33 cellular contexts compared by ENCODE assay signal in genomic region chr11:93796424-93796823, GRCh38. TPM values are rescaled to one million over a fixed set of nuclear protein-coding genes. Genes with fewer than 3 reads are reported as not detected.
"Had no signal": no experiment of that assay in that cellular context is flagged by ENCODE, and none has a peak within 500 bp of the region (broad histone marks: within the 10 kb centered on the region; RNA-seq: fewer than 3 reads in every experiment).

No MANE protein-coding gene starts in this region.

- H3K9me3 ChIP-seq: ascending aorta, MG63, Peyer's patch, SJSA1, SK-N-SH had no signal

- H3K4me1 ChIP-seq: ascending aorta, Peyer's patch, SJSA1 had no signal

- FAIRE-seq: TTC549 had no signal

- ATAC-seq: activated CD4-positive, CD25-positive, alpha-beta regulatory T cell treated with anti-CD3 and anti-CD28 coated beads, Interleukin-2, amount 50 U/mL, for 24 hours; activated CD8-positive, alpha-beta memory T cell treated with anti-CD3 and anti-CD28 coated beads, Interleukin-2, amount 10 ng/mL, durations not matched to agents 7 days and 5 days had no signal

- DNase-seq: activated CD4-positive, alpha-beta T cell treated with anti-CD3 and anti-CD28 coated beads for 4 hours; activated CD8-positive, alpha-beta memory T cell treated with anti-CD3 and anti-CD28 coated beads for 24 hours; activated CD8-positive, alpha-beta memory T cell treated with anti-CD3 and anti-CD28 coated beads, Interleukin-2, amount 10 ng/mL, durations not matched to agents 7 days and 5 days; activated effector memory CD4-positive, alpha-beta T cell treated with Interleukin-2 at 50 U/mL for 16 hours; activated naive CD4-positive, alpha-beta T cell treated with anti-CD3 and anti-CD28 coated beads, Interleukin-2, amount 10 ng/mL, durations not matched to agents 7 days and 5 days; activated T-cell treated with anti-CD3 and anti-CD28 coated beads, Interleukin-2, amount 50 U/mL, for 1 hour; amygdala; Kasumi-1; KG1; MG63; NCI-H1048; NCI-H1105 treated with DMSO at 0.1 percent for 48 hours; NCI-H1436; NCI-H1694; NCI-H2029; NCI-H345; NCI-H524 treated with DMSO at 0.1 percent for 48 hours; Peyer's patch; RPMI8226; SHP77 treated with DMSO at 0.1 percent for 48 hours; SK-N-SH had no signal

- H3K9ac ChIP-seq: SK-N-SH had no signal

- H3K27me3 Mint-ChIP-seq: activated CD8-positive, alpha-beta memory T cell treated with anti-CD3 and anti-CD28 coated beads, Interleukin-2, amount 10 ng/mL, durations not matched to agents 7 days and 5 days; activated naive CD4-positive, alpha-beta T cell treated with anti-CD3 and anti-CD28 coated beads, Interleukin-2, amount 10 ng/mL, durations not matched to agents 7 days and 5 days; activated naive CD8-positive, alpha-beta T cell; central memory CD8-positive, alpha-beta T cell; IgD-negative memory B cell had no signal

- H3K4me2 ChIP-seq: SK-N-SH had no signal

- H3K4me3 ChIP-seq: ascending aorta, cardiac muscle cell, MG63, Peyer's patch, SJSA1 had no signal

- H3K27me3 ChIP-seq: ascending aorta, cardiac muscle cell, MG63, Peyer's patch, SJSA1 had no signal

- H3K9me3 Mint-ChIP-seq: activated naive CD4-positive, alpha-beta T cell treated with anti-CD3 and anti-CD28 coated beads, Interleukin-2, amount 10 ng/mL, durations not matched to agents 7 days and 5 days; activated T-helper 1 cell treated with anti-CD3 and anti-CD28 coated beads, Interleukin-12 subunit alpha, Interleukin-12 subunit beta, Interleukin-2, Interleukin-4 antibody, amounts not matched to agents 30 ng/mL and 10 ng/mL and 1 ng/mL, durations not matched to agents 14 hours and 24 hours and 36 hours; central memory CD8-positive, alpha-beta T cell; IgD-negative memory B cell; T-helper 1 cell treated with Interleukin-12 subunit alpha and Interleukin-12 subunit beta and Interleukin-4 antibody, amounts not matched to agents 30 μg/mL and 1 μg/mL, for 36 hours; T-helper 2 cell treated with Interferon-gamma antibody and Interleukin-4, amounts not matched to agents 5 μg/mL and 100 μg/mL, for 36 hours had no signal

- H3K27ac ChIP-seq: ascending aorta, cardiac muscle cell, Peyer's patch, SJSA1 had no signal

- H3K4me3 Mint-ChIP-seq: activated CD8-positive, alpha-beta memory T cell treated with anti-CD3 and anti-CD28 coated beads, Interleukin-2, amount 10 ng/mL, durations not matched to agents 7 days and 5 days; activated naive CD4-positive, alpha-beta T cell treated with anti-CD3 and anti-CD28 coated beads, Interleukin-2, amount 10 ng/mL, durations not matched to agents 7 days and 5 days; activated naive CD8-positive, alpha-beta T cell; activated T-helper 1 cell treated with anti-CD3 and anti-CD28 coated beads, Interleukin-12 subunit alpha, Interleukin-12 subunit beta, Interleukin-2, Interleukin-4 antibody, amounts not matched to agents 30 ng/mL and 10 ng/mL and 1 ng/mL, durations not matched to agents 14 hours and 24 hours and 36 hours; central memory CD8-positive, alpha-beta T cell; IgD-negative memory B cell; T-helper 1 cell treated with Interleukin-12 subunit alpha and Interleukin-12 subunit beta and Interleukin-4 antibody, amounts not matched to agents 30 μg/mL and 1 μg/mL, for 36 hours; T-helper 2 cell treated with Interferon-gamma antibody and Interleukin-4, amounts not matched to agents 5 μg/mL and 100 μg/mL, for 36 hours had no signal

- H3K27ac Mint-ChIP-seq: activated CD8-positive, alpha-beta memory T cell treated with anti-CD3 and anti-CD28 coated beads, Interleukin-2, amount 10 ng/mL, durations not matched to agents 7 days and 5 days; activated naive CD4-positive, alpha-beta T cell treated with anti-CD3 and anti-CD28 coated beads, Interleukin-2, amount 10 ng/mL, durations not matched to agents 7 days and 5 days; activated naive CD8-positive, alpha-beta T cell; activated T-helper 1 cell treated with anti-CD3 and anti-CD28 coated beads, Interleukin-12 subunit alpha, Interleukin-12 subunit beta, Interleukin-2, Interleukin-4 antibody, amounts not matched to agents 30 ng/mL and 10 ng/mL and 1 ng/mL, durations not matched to agents 14 hours and 24 hours and 36 hours; T-helper 1 cell treated with Interleukin-12 subunit alpha and Interleukin-12 subunit beta and Interleukin-4 antibody, amounts not matched to agents 30 μg/mL and 1 μg/mL, for 36 hours; T-helper 2 cell treated with Interferon-gamma antibody and Interleukin-4, amounts not matched to agents 5 μg/mL and 100 μg/mL, for 36 hours had no signal

- H3K4me1 Mint-ChIP-seq: IgD-negative memory B cell had no signal

RNA-seq across cellular contexts. Expression of gene VSTM5, which starts 54.0 kb away (rescaled TPM):
- total RNA-seq: activated CD8-positive, alpha-beta memory T cell treated with anti-CD3 and anti-CD28 coated beads, Interleukin-2, amount 10 ng/mL, durations not matched to agents 7 days and 5 days; activated T-helper 1 cell treated with anti-CD3 and anti-CD28 coated beads, Interleukin-12 subunit alpha, Interleukin-12 subunit beta, Interleukin-2, Interleukin-4 antibody, amounts not matched to agents 30 ng/mL and 10 ng/mL and 1 ng/mL, durations not matched to agents 14 hours and 24 hours and 36 hours; ascending aorta; NCI-H460; SJSA1 had no signal
- polyA plus RNA-seq: cardiac muscle cell had no signal
